In the genomic region with DNA sequence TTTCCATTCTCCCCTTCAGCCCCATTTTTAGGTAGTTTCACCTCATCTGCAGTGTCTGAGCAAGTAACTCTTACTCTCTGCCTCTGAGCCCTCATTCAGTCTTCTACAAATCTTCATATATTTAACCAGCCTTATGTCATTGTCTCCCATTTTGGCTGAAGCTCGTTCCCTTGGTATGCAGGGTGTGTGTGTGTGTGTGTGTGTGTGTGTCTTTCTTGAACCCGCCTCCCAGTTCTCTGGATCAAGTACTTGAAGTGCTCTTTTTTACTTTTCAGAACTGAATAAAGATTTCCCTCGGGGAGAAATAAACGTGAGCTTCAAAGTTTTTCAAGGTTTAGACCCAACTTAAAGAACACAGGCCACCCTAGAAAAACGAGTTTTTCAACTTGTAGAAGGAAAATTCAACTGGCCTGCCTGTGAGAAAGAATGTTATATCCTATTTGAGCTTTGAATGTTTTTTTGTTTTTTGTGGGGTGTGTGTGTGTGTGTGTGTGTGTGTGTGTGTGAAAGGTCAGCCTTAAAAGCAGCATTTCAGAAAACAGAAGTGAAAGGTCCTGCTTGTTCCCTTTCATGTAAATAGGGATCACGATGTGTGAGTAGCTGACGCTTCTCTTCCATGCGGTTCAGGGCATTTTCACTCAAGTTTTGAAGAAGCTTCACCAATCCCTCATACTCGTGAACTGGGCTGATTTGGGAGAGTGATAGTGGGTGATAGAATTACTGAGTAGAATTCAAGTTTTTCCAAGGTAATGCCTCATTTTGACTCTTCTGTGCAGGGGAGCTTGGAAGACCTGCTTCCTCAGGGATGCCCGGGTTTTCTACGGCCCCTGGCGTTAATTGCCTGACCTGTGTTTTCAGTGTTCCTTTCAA, we compare ENCODE assay signal across 8 cellular contexts. TPM values are rescaled to one million over a fixed set of nuclear protein-coding genes. Genes with fewer than 3 reads are reported as not detected.
A peak's percentile ranks its signal among the peaks of the same experiment; 100 is the strongest.
DNase-seq lines count a peak whose midpoint lies in the region; ATAC-seq and TF ChIP-seq lines count a peak whose summit lies in the region.

No MANE protein-coding gene starts in this region.

- H3K27me3 ChIP-seq in left lung, result no peaks in the 10 kb centered on the region

- H3K9me3 ChIP-seq in left lung, result no peaks in the 10 kb centered on the region

- H3K36me3 Mint-ChIP-seq in activated T-helper 2 cell treated with anti-CD3 and anti-CD28 coated beads, Interferon-gamma antibody, Interleukin-2, Interleukin-4, amounts not matched to agents 10 μg/mL and 5 μg/mL and 100 μg/mL, durations not matched to agents 14 hours and 24 hours and 36 hours (ENCODE audit: low read depth), result peaks cover 47% of the 10 kb centered on the region

- H3K27ac Mint-ChIP-seq in activated T-helper 2 cell treated with anti-CD3 and anti-CD28 coated beads, Interferon-gamma antibody, Interleukin-2, Interleukin-4, amounts not matched to agents 10 μg/mL and 5 μg/mL and 100 μg/mL, durations not matched to agents 14 hours and 24 hours and 36 hours, result peak overlapping the region; percentile 40

- 56% methylated on average over 12 of the region's 12 CpGs for WGBS in urinary bladder

- H3K27ac ChIP-seq in left lung (peak overlapping the region; percentile 89 to 92), urinary bladder (ENCODE audit: low read depth) (peak overlapping the region; percentile 90)

- H3K36me3 ChIP-seq in left lung, result peaks cover 0 to 26% of the 10 kb centered on the region in 2 donors
- H3K36me3 ChIP-seq in urinary bladder (ENCODE audit: insufficient read depth), result no peaks in the 10 kb centered on the region

- TF ChIP-seq CTCF in left lung (IDR thresholded peaks at IDR 0.05), result no peak

- intact Hi-C loops in activated T-helper 2 cell treated with anti-CD3 and anti-CD28 coated beads, Interferon-gamma antibody, Interleukin-2, Interleukin-4, amounts not matched to agents 10 μg/mL and 5 μg/mL and 100 μg/mL, durations not matched to agents 14 hours and 24 hours and 36 hours (cut with micrococcal nuclease), result no loop called here
- intact Hi-C loops in left lung (cut with DNase I), result no loop called here

- H3K27me3 Mint-ChIP-seq in activated T-helper 2 cell treated with anti-CD3 and anti-CD28 coated beads, Interferon-gamma antibody, Interleukin-2, Interleukin-4, amounts not matched to agents 10 μg/mL and 5 μg/mL and 100 μg/mL, durations not matched to agents 14 hours and 24 hours and 36 hours (ENCODE audit: low read depth), result peaks cover 33% of the 10 kb centered on the region

- no peak overlapping the region for H3K4me3 Mint-ChIP-seq in activated T-helper 2 cell treated with anti-CD3 and anti-CD28 coated beads, Interferon-gamma antibody, Interleukin-2, Interleukin-4, amounts not matched to agents 10 μg/mL and 5 μg/mL and 100 μg/mL, durations not matched to agents 14 hours and 24 hours and 36 hours (ENCODE audit: low read depth)

- no peaks in the 10 kb centered on the region for H3K9me3 Mint-ChIP-seq in activated T-helper 2 cell treated with anti-CD3 and anti-CD28 coated beads, Interferon-gamma antibody, Interleukin-2, Interleukin-4, amounts not matched to agents 10 μg/mL and 5 μg/mL and 100 μg/mL, durations not matched to agents 14 hours and 24 hours and 36 hours

- DNase-seq in activated T-helper 2 cell treated with anti-CD3 and anti-CD28 coated beads, Interferon-gamma antibody, Interleukin-2, Interleukin-4, amounts not matched to agents 10 μg/mL and 5 μg/mL and 100 μg/mL, durations not matched to agents 14 hours and 24 hours and 36 hours (ENCODE audit: low spot score), result no peak
- DNase-seq in left lung (no peak), iPS-NIHi7 (ENCODE audit: extremely low spot score) (no peak), NCI-H2029 (lab: John Stamatoyannopoulos, UW) (no peak)
- no peak for DNase-seq in activated T-cell treated with anti-CD3 and anti-CD28 coated beads, Interleukin-2, amount 50 U/mL, for 1 hour

- ATAC-seq in GM18858 (IDR thresholded peaks at IDR 0.05; ENCODE audit: unreplicated experiment), result peak; percentile 52
- peak; percentile 50 for ATAC-seq in HG02938 (IDR thresholded peaks at IDR 0.05; ENCODE audit: unreplicated experiment)
- peak; percentile 42 for ATAC-seq in left lung

- H3K4me3 ChIP-seq in left lung (no peak overlapping the region), urinary bladder (ENCODE audit: low read depth, low read length) (no peak overlapping the region)

- peaks cover 28% of the 10 kb centered on the region for H3K4me1 Mint-ChIP-seq in activated T-helper 2 cell treated with anti-CD3 and anti-CD28 coated beads, Interferon-gamma antibody, Interleukin-2, Interleukin-4, amounts not matched to agents 10 μg/mL and 5 μg/mL and 100 μg/mL, durations not matched to agents 14 hours and 24 hours and 36 hours (ENCODE audit: low read depth)

- H3K4me1 ChIP-seq in left lung (peaks cover 29 to 82% of the 10 kb centered on the region in 2 donors), urinary bladder (ENCODE audit: insufficient read depth) (no peaks in the 10 kb centered on the region)

RNA-seq across cellular contexts. Expression of a gene that starts 50.6 kb away (rescaled TPM):
- 0.23 and 0.25 TPM in 2 replicates for total RNA-seq in activated T-helper 2 cell treated with anti-CD3 and anti-CD28 coated beads, Interferon-gamma antibody, Interleukin-2, Interleukin-4, amounts not matched to agents 10 μg/mL and 5 μg/mL and 100 μg/mL, durations not matched to agents 14 hours and 24 hours and 36 hours
- total RNA-seq in left lung (1 to 10 TPM in 1 of 2 donors, under 1 TPM in 1; 0.73 to 1.3 TPM), urinary bladder (3.9 TPM)
- polyA plus RNA-seq in urinary bladder, result 1.4 TPM
